Comparison of ENCODE assay signal across 28 cellular contexts in the genomic region with DNA sequence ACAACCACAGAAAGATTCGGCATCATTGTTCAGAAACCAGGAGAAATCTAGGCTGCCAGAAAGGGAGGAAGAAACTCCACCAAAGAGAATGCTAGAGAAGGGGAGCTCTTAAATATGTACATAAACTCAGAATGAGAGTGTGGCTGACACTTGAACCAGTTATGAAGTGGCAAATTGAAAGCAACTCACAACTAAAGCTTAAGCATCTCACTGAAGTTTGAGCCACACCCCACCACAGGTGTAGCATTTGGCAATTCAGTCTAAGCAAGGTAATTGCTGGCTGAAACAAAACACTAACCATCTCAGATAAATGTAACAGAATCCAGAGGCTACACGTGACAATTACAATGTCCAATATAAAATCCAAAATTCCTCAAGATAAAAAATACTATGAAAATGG.
"Had no signal": no experiment of that assay in that cellular context is flagged by ENCODE, and none has a peak within 500 bp of the region (broad histone marks: within the 10 kb centered on the region; RNA-seq: fewer than 3 reads in every experiment).

No MANE protein-coding gene starts in this region.

- H3K36me3 ChIP-seq: neural progenitor cell, ovary, spleen, suprapubic skin, tibial artery, transverse colon, upper lobe of right lung, uterus had no signal

- ATAC-seq: natural killer cell; psoas muscle; right cardiac atrium; sciatic nerve; stimulated activated memory B cell treated with anti-CD40 and anti-IgM and Interleukin-4, amounts not matched to agents 10 μg/mL and 1 μg/mL and 100 μg/mL, for 72 hours; stimulated activated naive CD8-positive, alpha-beta T cell treated with anti-CD3 and anti-CD28 coated beads, Interleukin-15, amount 100 ng/mL, for 72 hours; stimulated activated naive CD8-positive, alpha-beta T cell treated with anti-CD3 and anti-CD28 coated beads, Interleukin-15, Interleukin-2, amounts not matched to agents 100 U/mL and 50 U/mL, for 24 hours; upper lobe of right lung had no signal

- H3K27ac ChIP-seq: neural progenitor cell, ovary, parathyroid adenoma, psoas muscle, skin epidermis, spleen, suprapubic skin, testis, tibial artery, transverse colon, upper lobe of right lung, uterus had no signal

- H3K4me3 ChIP-seq: neural progenitor cell, ovary, psoas muscle, skin epidermis, smooth muscle cell, spleen, suprapubic skin, testis, tibial artery, transverse colon, upper lobe of right lung, uterus had no signal

- H3K4me1 ChIP-seq: neural progenitor cell, parathyroid adenoma, psoas muscle, spleen, suprapubic skin, testis, tibial artery, transverse colon, upper lobe of right lung, uterus had no signal

- H3K9me3 ChIP-seq: ovary, psoas muscle, testis, upper lobe of right lung, uterus had no signal

- H3K27me3 ChIP-seq: neural progenitor cell, ovary, spleen, suprapubic skin, testis, tibial artery, transverse colon, upper lobe of right lung, uterus had no signal

- DNase-seq: natural killer cell; occipital lobe; ovary; posterior cingulate gyrus; psoas muscle; right cardiac atrium; spleen; stimulated activated CD4-positive, alpha-beta T cell treated with anti-CD3 and anti-CD28 coated beads, Interleukin-12 subunit alpha, Interleukin-12 subunit beta, amount 100 ng/mL, for 4 hours; stimulated activated CD4-positive, alpha-beta T cell treated with anti-CD3 and anti-CD28 coated beads, Interleukin-1b, Interleukin-23, amount 100 ng/mL, for 48 hours; stimulated activated CD4-positive, alpha-beta T cell treated with anti-CD3 and anti-CD28 coated beads, Interleukin-4, amount 100 ng/mL, for 1 hour; stimulated activated CD4-positive, alpha-beta T cell treated with anti-CD3 and anti-CD28 coated beads, Interleukin-4, amount 100 ng/mL, for 4 hours; stimulated activated CD8-positive, alpha-beta memory T cell treated with anti-CD3 and anti-CD28 coated beads, Interleukin-4, amount 100 ng/mL, for 48 hours; stimulated activated naive CD4-positive, alpha-beta T cell; stimulated activated naive CD8-positive, alpha-beta T cell treated with anti-CD3 and anti-CD28 coated beads, Interleukin-15, amount 100 ng/mL, for 72 hours; stimulated activated naive CD8-positive, alpha-beta T cell treated with anti-CD3 and anti-CD28 coated beads, Interleukin-15, Interleukin-2, amounts not matched to agents 100 U/mL and 50 U/mL, for 24 hours; substantia nigra; testis; tibial artery; transverse colon; upper lobe of right lung; uterus had no signal
